ENCODE assay signal across 1 cellular context in genomic region chr10:47753176-47753575, GRCh38. TPM values are rescaled to one million over a fixed set of nuclear protein-coding genes. Genes with fewer than 3 reads are reported as not detected.
"Had no signal": no experiment of that assay in that cellular context is flagged by ENCODE, and none has a peak within 500 bp of the region (broad histone marks: within the 10 kb centered on the region; RNA-seq: fewer than 3 reads in every experiment).

No MANE protein-coding gene starts in this region.

RNA-seq across cellular contexts. Expression of gene SYT15B, which starts 10.2 kb away (rescaled TPM):
- total RNA-seq: M059J had no signal
